In genomic region chr9:109507421-109507838, GRCh38 we compare ENCODE assay signal across 13 cellular contexts. TPM values are rescaled to one million over a fixed set of nuclear protein-coding genes. Genes with fewer than 3 reads are reported as not detected.
DNase-seq lines count a peak whose midpoint lies in the region; ATAC-seq and TF ChIP-seq lines count a peak whose summit lies in the region.
"Had no signal": no experiment of that assay in that cellular context is flagged by ENCODE, and none has a peak within 500 bp of the region (broad histone marks: within the 10 kb centered on the region; RNA-seq: fewer than 3 reads in every experiment).

No MANE protein-coding gene starts in this region.

- no peak overlapping the region for H3K27ac Mint-ChIP-seq in MCF 10A (ENCODE audit: low read depth, unreplicated experiment)
- H3K27ac Mint-ChIP-seq: activated CD8-positive, alpha-beta memory T cell treated with anti-CD3 and anti-CD28 coated beads, Interleukin-2, amount 10 ng/mL, durations not matched to agents 7 days and 5 days; natural killer cell treated with Interleukin-12 subunit alpha and Interleukin-12 subunit beta and Interleukin-15 and Interleukin-18, amount 100 ng/mL, for 72 hours had no signal

- H3K9ac ChIP-seq in mammary epithelial cell (ENCODE audit: insufficient read depth, low read length) = no peak overlapping the region

- no peak overlapping the region for H3K4me3 ChIP-seq in mammary epithelial cell (replicated peaks in 1 of 3; ENCODE audit: insufficient read depth in 1 of 3, low read depth in 2 of 3, low read length in 3 of 3)
- H3K4me3 ChIP-seq in hepatocyte = no peak overlapping the region
- H3K4me3 ChIP-seq in upper lobe of right lung = no peak overlapping the region
- H3K4me3 ChIP-seq: breast epithelium had no signal

- H3K36me3 Mint-ChIP-seq in MCF 10A (ENCODE audit: insufficient read depth, unreplicated experiment) = no peaks in the 10 kb centered on the region
- H3K36me3 Mint-ChIP-seq: activated CD8-positive, alpha-beta memory T cell treated with anti-CD3 and anti-CD28 coated beads, Interleukin-2, amount 10 ng/mL, durations not matched to agents 7 days and 5 days; natural killer cell treated with Interleukin-12 subunit alpha and Interleukin-12 subunit beta and Interleukin-15 and Interleukin-18, amount 100 ng/mL, for 72 hours had no signal

- H3K79me2 ChIP-seq in mammary epithelial cell (ENCODE audit: insufficient read depth, low read length) (no peaks in the 10 kb centered on the region), hepatocyte (no peaks in the 10 kb centered on the region)

- peaks cover 14% of the 10 kb centered on the region for H3K4me1 Mint-ChIP-seq in MCF 10A (ENCODE audit: insufficient read depth, unreplicated experiment)
- H3K4me1 Mint-ChIP-seq: activated CD8-positive, alpha-beta memory T cell treated with anti-CD3 and anti-CD28 coated beads, Interleukin-2, amount 10 ng/mL, durations not matched to agents 7 days and 5 days had no signal

- TF ChIP-seq CTCF in MCF 10A (IDR thresholded peaks at IDR 0.05; ENCODE audit: unreplicated experiment) = no peak
- TF ChIP-seq CTCF in mammary epithelial cell (conservative IDR thresholded peaks at IDR 0.05 in 1 of 2, IDR thresholded peaks at IDR 0.05 in 1 of 2; ENCODE audit: extremely low read depth in 1 of 2, insufficient read depth in 1 of 2, low read depth in 1 of 2, low read length in 2 of 2) = no peak
- TF ChIP-seq CTCF in hepatocyte (IDR thresholded peaks at IDR 0.05; ENCODE audit: poor library complexity) = no peak
- TF ChIP-seq CTCF in upper lobe of right lung (IDR thresholded peaks at IDR 0.05) = no peak

- no peaks in the 10 kb centered on the region for H3K9me3 Mint-ChIP-seq in MCF 10A (ENCODE audit: unreplicated experiment)
- H3K9me3 Mint-ChIP-seq: natural killer cell treated with Interleukin-12 subunit alpha and Interleukin-12 subunit beta and Interleukin-15 and Interleukin-18, amount 100 ng/mL, for 72 hours had no signal

- 96% methylated on average over 9 of the region's 9 CpGs for WGBS in mammary epithelial cell (ENCODE audit: low coverage, missing lambda C conversion rate)
- 70% methylated on average over 9 of the region's 9 CpGs for WGBS in hepatocyte (ENCODE audit: low lambda C conversion rate, missing lambda C conversion rate)

- H4K20me1 ChIP-seq in mammary epithelial cell (ENCODE audit: insufficient read depth, low read length) = no peaks in the 10 kb centered on the region
- H4K20me1 ChIP-seq in hepatocyte (ENCODE audit: insufficient read depth, poor library complexity, severe bottlenecking) = no peaks in the 10 kb centered on the region

- CTCF ChIA-PET in MCF 10A (lab: Yijun Ruan, JAX) (interaction anchor here (0.6 to 2.3 kb wide), 2 partner anchors 11 to 1954 kb away, joined by 4 to 6 read pairs; no protein-coding TSS in a partner anchor), mammary epithelial cell (lab: Charles Lee; ENCODE audit: low non-redundant PET) (no interaction called here)

- no peak overlapping the region for H2AFZ ChIP-seq in mammary epithelial cell (ENCODE audit: low read depth, low read length)
- H2AFZ ChIP-seq in hepatocyte = no peak overlapping the region

- no TSS peak for BruUV-seq in MCF 10A (replicated peaks; lab: Mats Ljungman, UMichigan)
- no TSS peak for BruUV-seq in mammary epithelial cell (replicated peaks; lab: Mats Ljungman, UMichigan)

- no peaks in the 10 kb centered on the region for H3K36me3 ChIP-seq in mammary epithelial cell (ENCODE audit: insufficient read depth, low read length)
- no peaks in the 10 kb centered on the region for H3K36me3 ChIP-seq in hepatocyte (replicated peaks; ENCODE audit: insufficient read depth, low read depth)
- H3K36me3 ChIP-seq in upper lobe of right lung = no peaks in the 10 kb centered on the region
- H3K36me3 ChIP-seq: breast epithelium had no signal

- POLR2A ChIA-PET in MCF 10A (lab: Yijun Ruan, JAX) = interaction anchor here (3.3 kb wide), 1 partner anchor 10 kb away, joined by 13 read pairs; the partner anchor contains the start of gene PTPN3

- ATAC-seq in upper lobe of right lung = peak; percentile 21
- ATAC-seq: activated CD8-positive, alpha-beta memory T cell treated with anti-CD3 and anti-CD28 coated beads, Interleukin-2, amount 10 ng/mL, durations not matched to agents 7 days and 5 days; natural killer cell treated with Interleukin-12 subunit alpha and Interleukin-12 subunit beta and Interleukin-15 and Interleukin-18, amount 100 ng/mL, for 72 hours had no signal

- peak; percentile 89 for DNase-seq in MCF 10A (ENCODE audit: unreplicated experiment)
- DNase-seq in mammary epithelial cell = no peak
- peak; percentile 84 for DNase-seq in amniotic epithelial cell (ENCODE audit: low read depth)
- DNase-seq in hepatocyte (ENCODE audit: low spot score) = peak; percentile 83
- no peak for DNase-seq in upper lobe of right lung
- no peak for DNase-seq in SHP77 treated with DMSO at 0.1 percent for 48 hours (lab: John Stamatoyannopoulos, UW)
- no peak for DNase-seq in activated CD4-positive, alpha-beta T cell treated with anti-CD3 and anti-CD28 coated beads for 4 hours
- DNase-seq in activated CD4-positive, CD25-positive, alpha-beta regulatory T cell treated with anti-CD3 and anti-CD28 coated beads, Interleukin-2, amount 50 U/mL, for 72 hours = no peak
- DNase-seq: activated CD8-positive, alpha-beta memory T cell treated with anti-CD3 and anti-CD28 coated beads, Interleukin-2, amount 10 ng/mL, durations not matched to agents 7 days and 5 days; NCI-H446 treated with DMSO at 0.1 percent for 48 hours; stimulated activated CD4-positive, alpha-beta T cell treated with anti-CD3 and anti-CD28 coated beads, Interleukin-4, amount 100 ng/mL, for 1 hour had no signal

- in situ Hi-C loops in mammary epithelial cell (cut with MboI; ENCODE audit: low sequenced_read_pairs in 2 of 2) = no loop called here

- intact Hi-C loops in MCF 10A (cut with micrococcal nuclease) (no loop called here), mammary epithelial cell (cut with micrococcal nuclease) (no loop called here), upper lobe of right lung (cut with DNase I) (no loop called here)

- no peaks in the 10 kb centered on the region for H3K4me1 ChIP-seq in mammary epithelial cell (ENCODE audit: insufficient read depth, low read length)
- H3K4me1 ChIP-seq in hepatocyte (ENCODE audit: insufficient read depth) = peaks cover 10% of the 10 kb centered on the region
- H3K4me1 ChIP-seq in upper lobe of right lung = no peaks in the 10 kb centered on the region
- H3K4me1 ChIP-seq: breast epithelium had no signal

- H3K9me3 ChIP-seq in mammary epithelial cell (replicated peaks; ENCODE audit: insufficient read depth, low read length) (no peaks in the 10 kb centered on the region), hepatocyte (ENCODE audit: low read depth) (no peaks in the 10 kb centered on the region), upper lobe of right lung (no peaks in the 10 kb centered on the region)
- H3K9me3 ChIP-seq: breast epithelium had no signal

- H3K27ac ChIP-seq in mammary epithelial cell (ENCODE audit: insufficient read depth, low read depth, low read length) (no peak overlapping the region), hepatocyte (peak overlapping the region; percentile 83), upper lobe of right lung (no peak overlapping the region)

- H3K4me3 Mint-ChIP-seq in MCF 10A (ENCODE audit: unreplicated experiment) = no peak overlapping the region
- H3K4me3 Mint-ChIP-seq: activated CD8-positive, alpha-beta memory T cell treated with anti-CD3 and anti-CD28 coated beads, Interleukin-2, amount 10 ng/mL, durations not matched to agents 7 days and 5 days; natural killer cell treated with Interleukin-12 subunit alpha and Interleukin-12 subunit beta and Interleukin-15 and Interleukin-18, amount 100 ng/mL, for 72 hours had no signal

- H3K9me2 ChIP-seq in hepatocyte (replicated peaks; ENCODE audit: insufficient read depth) = no peaks in the 10 kb centered on the region

- H3K27me3 Mint-ChIP-seq in MCF 10A (ENCODE audit: insufficient read depth, unreplicated experiment) = no peaks in the 10 kb centered on the region

- H3K4me2 ChIP-seq in mammary epithelial cell (ENCODE audit: insufficient read depth, low read depth, low read length) = no peak overlapping the region
- peak overlapping the region; percentile 41 for H3K4me2 ChIP-seq in hepatocyte

- H3K27me3 ChIP-seq in mammary epithelial cell (ENCODE audit: insufficient read depth, low read length) = no peaks in the 10 kb centered on the region
- H3K27me3 ChIP-seq in hepatocyte = no peaks in the 10 kb centered on the region
- no peaks in the 10 kb centered on the region for H3K27me3 ChIP-seq in upper lobe of right lung
- H3K27me3 ChIP-seq: breast epithelium had no signal

- dilution Hi-C loops in mammary epithelial cell (cut with HindIII; ENCODE audit: low sequenced_read_pairs) = no loop called here

RNA-seq across cellular contexts. Expression of gene PTPN3, which starts 9.3 kb away (rescaled TPM):
- total RNA-seq in MCF 10A (2022) = 6.3 and 6.9 TPM in 2 replicates
- total RNA-seq in mammary epithelial cell = 10 to 100 TPM; 23.0 to 41.8 TPM
- polyA plus RNA-seq in mammary epithelial cell = 18.2 TPM
- polyA minus RNA-seq in mammary epithelial cell = 31.8 TPM
- 11.8 and 12.1 TPM in 2 replicates for total RNA-seq in hepatocyte
- 4.4 and 7.7 TPM in 2 replicates for polyA plus RNA-seq in hepatocyte
- total RNA-seq in upper lobe of right lung = 17.1 TPM

Comparison
In these comparisons a context has a peak if more than half of its experiments do, and no peak if none do; other contexts are left out.
1. DNase-seq: peak in MCF 10A (single experiment), amniotic epithelial cell (single experiment) and hepatocyte (single experiment); none in mammary epithelial cell (single experiment), upper lobe of right lung (single experiment), SHP77 treated with DMSO at 0.1 percent for 48 hours (single experiment), activated CD4-positive, alpha-beta T cell treated with anti-CD3 and anti-CD28 coated beads for 4 hours (0 of 2) and activated CD4-positive, CD25-positive, alpha-beta regulatory T cell treated with anti-CD3 and anti-CD28 coated beads, Interleukin-2, amount 50 U/mL, for 72 hours (single experiment).